8 cellular contexts compared by ENCODE assay signal in genomic region chr12:32755654-32756475, GRCh38. TPM values are rescaled to one million over a fixed set of nuclear protein-coding genes. Genes with fewer than 3 reads are reported as not detected.
DNase-seq lines count a peak whose midpoint lies in the region; TF ChIP-seq lines count a peak whose summit lies in the region.

Gene YARS2, minus strand, starts transcription at chr12:32755897. Its CDS starts 23 bp downstream, at chr12:32755874.

- CTCF ChIA-PET in HEK293T (lab: Yijun Ruan, JAX) = interaction anchor here (0.5 to 2.7 kb wide), 28 partner anchors 12 to 1267 kb away, joined by 3 to 15 read pairs (median 4); partner anchors contain the start of genes ALG10 and PKP2
- CTCF ChIA-PET in activated naive CD4-positive, alpha-beta T cell treated with anti-CD3 and anti-CD28 coated beads, Interleukin-2, amount 10 ng/mL, durations not matched to agents 7 days and 5 days (lab: Charles Lee) = interaction anchor here (0.5 to 4.5 kb wide), 40 partner anchors 11 to 1485 kb away, joined by 3 to 61 read pairs (median 4); partner anchors contain the start of genes ALG10, DENND5B, ETFBKMT and FGD4

- H3K27me3 Mint-ChIP-seq in activated naive CD4-positive, alpha-beta T cell treated with anti-CD3 and anti-CD28 coated beads, Interleukin-2, amount 10 ng/mL, durations not matched to agents 7 days and 5 days = no peaks in the 10 kb centered on the region

- H3K36me3 Mint-ChIP-seq in activated naive CD4-positive, alpha-beta T cell treated with anti-CD3 and anti-CD28 coated beads, Interleukin-2, amount 10 ng/mL, durations not matched to agents 7 days and 5 days = peaks cover 18% of the 10 kb centered on the region

- DNase-seq in GM04503 (ENCODE audit: low read depth) (peak; percentile 85), HEK293T (ENCODE audit: extremely low spot score) (peak; percentile 91), MV-4-11 (lab: John Stamatoyannopoulos, UW) (peak; percentile 97), SK-N-DZ (ENCODE audit: low spot score) (peak; percentile 99), globus pallidus (ENCODE audit: low spot score) (peak; percentile 97), occipital lobe (lab: John Stamatoyannopoulos, UW) (peak; percentile 82), testis (peak; percentile 98)
- peak; percentile 92 for DNase-seq in activated naive CD4-positive, alpha-beta T cell treated with anti-CD3 and anti-CD28 coated beads, Interleukin-2, amount 10 ng/mL, durations not matched to agents 7 days and 5 days

- intact Hi-C loops in testis (cut with DNase I; ENCODE audit: low total_unique reads) = loop anchor here (10.0 kb wide), 1 partner anchor 1269 kb away; the partner anchor contains the start of gene ALG10

- TF ChIP-seq CTCF in testis (IDR thresholded peaks at IDR 0.05) = peak; percentile 66 to 85 (median 71)

- no peaks in the 10 kb centered on the region for H3K36me3 ChIP-seq in testis (ENCODE audit: low read depth, missing control alignments)

- peaks cover 4% of the 10 kb centered on the region for H3K4me1 ChIP-seq in testis

- peaks cover 25% of the 10 kb centered on the region for H3K4me1 Mint-ChIP-seq in activated naive CD4-positive, alpha-beta T cell treated with anti-CD3 and anti-CD28 coated beads, Interleukin-2, amount 10 ng/mL, durations not matched to agents 7 days and 5 days

- H3K27ac Mint-ChIP-seq in activated naive CD4-positive, alpha-beta T cell treated with anti-CD3 and anti-CD28 coated beads, Interleukin-2, amount 10 ng/mL, durations not matched to agents 7 days and 5 days = peak within 1 kb of the TSS; percentile 87

- peak; percentile 73 for TF ChIP-seq POLR2A in testis (IDR thresholded peaks at IDR 0.05)

- WGBS in testis, 2 donors = 0% methylated on average over 16 to 36 of the region's 39 CpGs

- peak within 1 kb of the TSS; percentile 96 for H3K27ac ChIP-seq in testis

- POLR2A ChIA-PET in HEK293T (lab: Yijun Ruan, JAX) = interaction anchor here (0.7 to 2.4 kb wide), 26 partner anchors 8 to 1267 kb away, joined by 3 to 19 read pairs (median 4); partner anchors contain the start of genes ALG10, DNM1L and PKP2

- no peaks in the 10 kb centered on the region for H3K9me3 ChIP-seq in testis

- H3K4me3 Mint-ChIP-seq in activated naive CD4-positive, alpha-beta T cell treated with anti-CD3 and anti-CD28 coated beads, Interleukin-2, amount 10 ng/mL, durations not matched to agents 7 days and 5 days = peak within 1 kb of the TSS; percentile 92

- peak within 1 kb of the TSS; percentile 98 to 100 for H3K4me3 ChIP-seq in testis

- no peaks in the 10 kb centered on the region for H3K9me3 Mint-ChIP-seq in activated naive CD4-positive, alpha-beta T cell treated with anti-CD3 and anti-CD28 coated beads, Interleukin-2, amount 10 ng/mL, durations not matched to agents 7 days and 5 days

- H3K27me3 ChIP-seq in testis = no peaks in the 10 kb centered on the region

TF ChIP-seq in HEK293T, 16 proteins besides CTCF, POLR2A, EP300 and RAD21:
- TF ChIP-seq FOXA1 (IDR thresholded peaks at IDR 0.05) = no peak
- no peak for TF ChIP-seq HDGF (IDR thresholded peaks at IDR 0.05; ENCODE audit: borderline replicate concordance)
- peak; percentile 42; the same call in 1 of the 2 replicates for TF ChIP-seq ELF4 (IDR thresholded peaks at IDR 0.05)
- peak; percentile 33; the same call in 1 of the 2 replicates for TF ChIP-seq L3MBTL2 (conservative IDR thresholded peaks at IDR 0.05)
- TF ChIP-seq NFRKB (IDR thresholded peaks at IDR 0.05) = peak; percentile 64; the same call in 1 of the 2 replicates

RNA-seq across cellular contexts. Expression of gene YARS2, which starts in this region (rescaled TPM):
- polyA plus RNA-seq in SK-N-DZ (2014; cell fraction: cytosol; rRNA removed) = 40.2 and 52.7 TPM in 2 replicates
- polyA plus RNA-seq in SK-N-DZ (2014; cell fraction: nucleus; rRNA removed) = 35.9 and 36.4 TPM in 2 replicates
- total RNA-seq in occipital lobe (41.3 TPM), testis (10 to 100 TPM; 19.5 to 29.8 TPM)
- polyA plus RNA-seq in testis (ENCODE audit: insufficient read depth, low read depth, low replicate concordance) = 13.9 TPM

Comparison
In these comparisons a context has a peak if more than half of its experiments do, and no peak if none do; other contexts are left out.
1. Peak in every context shown above with its lines: DNase-seq, H3K4me3 ChIP-seq and H3K27ac ChIP-seq.